1 cellular context compared by ENCODE assay signal in genomic region chr21:28639742-28640141, GRCh38.
TF ChIP-seq lines count a peak whose summit lies in the region.

No MANE protein-coding gene starts in this region.

TF ChIP-seq in WTC11, 78 proteins besides CTCF, POLR2A, EP300 and RAD21 (continued from another document):
- no peak for TF ChIP-seq PREB (CRISPR knock-in tag; IDR thresholded peaks at IDR 0.05; ENCODE audit: borderline replicate concordance)
- TF ChIP-seq, protein P1, sequence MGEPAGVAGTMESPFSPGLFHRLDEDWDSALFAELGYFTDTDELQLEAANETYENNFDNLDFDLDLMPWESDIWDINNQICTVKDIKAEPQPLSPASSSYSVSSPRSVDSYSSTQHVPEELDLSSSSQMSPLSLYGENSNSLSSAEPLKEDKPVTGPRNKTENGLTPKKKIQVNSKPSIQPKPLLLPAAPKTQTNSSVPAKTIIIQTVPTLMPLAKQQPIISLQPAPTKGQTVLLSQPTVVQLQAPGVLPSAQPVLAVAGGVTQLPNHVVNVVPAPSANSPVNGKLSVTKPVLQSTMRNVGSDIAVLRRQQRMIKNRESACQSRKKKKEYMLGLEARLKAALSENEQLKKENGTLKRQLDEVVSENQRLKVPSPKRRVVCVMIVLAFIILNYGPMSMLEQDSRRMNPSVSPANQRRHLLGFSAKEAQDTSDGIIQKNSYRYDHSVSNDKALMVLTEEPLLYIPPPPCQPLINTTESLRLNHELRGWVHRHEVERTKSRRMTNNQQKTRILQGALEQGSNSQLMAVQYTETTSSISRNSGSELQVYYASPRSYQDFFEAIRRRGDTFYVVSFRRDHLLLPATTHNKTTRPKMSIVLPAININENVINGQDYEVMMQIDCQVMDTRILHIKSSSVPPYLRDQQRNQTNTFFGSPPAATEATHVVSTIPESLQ (CRISPR knock-in tag; IDR thresholded peaks at IDR 0.05) = no peak
- no peak for TF ChIP-seq ZNF138 (CRISPR knock-in tag; conservative IDR thresholded peaks at IDR 0.05)
TF ChIP-seq in WTC11: peak in this region for 0.
